1 cellular context compared by ENCODE assay signal in the genomic region with DNA sequence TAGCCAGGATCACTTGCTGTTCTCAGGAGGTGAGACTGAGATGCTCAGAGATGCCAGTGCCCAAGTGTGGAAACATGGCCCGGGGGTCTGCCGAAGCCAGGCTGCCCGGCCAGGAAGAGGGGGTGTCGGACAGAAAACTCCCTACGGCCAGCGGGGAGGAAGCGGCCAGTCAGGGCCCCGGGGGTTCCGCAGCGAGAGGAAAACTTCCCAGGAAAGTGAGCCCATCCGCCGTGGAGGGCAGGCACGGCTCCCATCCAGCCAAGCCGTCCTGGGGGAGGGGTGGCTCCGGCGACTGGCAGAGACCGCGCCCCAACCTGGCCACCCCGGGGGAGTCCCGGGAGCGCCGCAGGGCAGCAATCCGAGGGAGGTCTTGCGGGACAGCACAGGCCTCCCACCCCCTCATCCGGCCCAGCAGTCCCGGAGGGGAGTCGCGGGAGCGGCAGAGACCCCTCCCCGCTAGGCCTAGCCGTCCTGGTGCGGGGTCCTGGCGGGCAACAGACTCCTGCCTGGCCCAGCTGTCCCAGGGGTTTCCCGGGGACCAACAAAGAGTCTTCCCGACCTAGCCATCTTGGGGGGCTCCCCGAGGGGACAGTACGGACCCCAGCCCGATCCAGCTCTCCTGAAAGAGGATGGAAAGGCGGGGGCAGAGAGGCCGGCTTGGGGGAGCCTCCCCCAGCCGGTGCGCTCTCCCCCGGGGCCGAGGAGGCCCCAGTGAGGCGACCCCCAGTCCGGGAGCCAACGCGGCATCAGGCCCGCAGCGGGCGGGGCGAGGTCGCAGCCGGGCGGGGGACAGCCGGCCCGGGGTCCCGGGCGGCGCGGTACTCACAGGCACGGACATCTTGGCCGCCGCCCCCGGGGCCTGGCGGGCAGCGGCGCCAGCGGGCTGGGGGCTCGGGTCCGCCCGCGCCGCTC.
A peak's percentile ranks its signal among the peaks of the same experiment; 100 is the strongest.
TF ChIP-seq lines count a peak whose summit lies in the region.

No MANE protein-coding gene starts in this region.

TF ChIP-seq in HepG2, 621 proteins besides CTCF, POLR2A, EP300 and RAD21 (continued from another document and continues in another):
- TF ChIP-seq, protein P1, sequence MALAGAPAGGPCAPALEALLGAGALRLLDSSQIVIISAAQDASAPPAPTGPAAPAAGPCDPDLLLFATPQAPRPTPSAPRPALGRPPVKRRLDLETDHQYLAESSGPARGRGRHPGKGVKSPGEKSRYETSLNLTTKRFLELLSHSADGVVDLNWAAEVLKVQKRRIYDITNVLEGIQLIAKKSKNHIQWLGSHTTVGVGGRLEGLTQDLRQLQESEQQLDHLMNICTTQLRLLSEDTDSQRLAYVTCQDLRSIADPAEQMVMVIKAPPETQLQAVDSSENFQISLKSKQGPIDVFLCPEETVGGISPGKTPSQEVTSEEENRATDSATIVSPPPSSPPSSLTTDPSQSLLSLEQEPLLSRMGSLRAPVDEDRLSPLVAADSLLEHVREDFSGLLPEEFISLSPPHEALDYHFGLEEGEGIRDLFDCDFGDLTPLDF (CRISPR knock-in tag; IDR thresholded peaks at IDR 0.05) = no peak
- no peak for TF ChIP-seq ZBTB1 (CRISPR knock-in tag; IDR thresholded peaks at IDR 0.05; ENCODE audit: borderline replicate concordance)
- no peak for TF ChIP-seq FOXP1 (IDR thresholded peaks at IDR 0.05)
- no peak for TF ChIP-seq FOXP1 (CRISPR knock-in tag; IDR thresholded peaks at IDR 0.05)
- TF ChIP-seq, protein P2, sequence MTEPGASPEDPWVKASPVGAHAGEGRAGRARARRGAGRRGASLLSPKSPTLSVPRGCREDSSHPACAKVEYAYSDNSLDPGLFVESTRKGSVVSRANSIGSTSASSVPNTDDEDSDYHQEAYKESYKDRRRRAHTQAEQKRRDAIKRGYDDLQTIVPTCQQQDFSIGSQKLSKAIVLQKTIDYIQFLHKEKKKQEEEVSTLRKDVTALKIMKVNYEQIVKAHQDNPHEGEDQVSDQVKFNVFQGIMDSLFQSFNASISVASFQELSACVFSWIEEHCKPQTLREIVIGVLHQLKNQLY (CRISPR knock-in tag; IDR thresholded peaks at IDR 0.05) = no peak
- no peak for TF ChIP-seq POLR2G (IDR thresholded peaks at IDR 0.05; ENCODE audit: low read depth, low read length)
- TF ChIP-seq ELF4 (CRISPR knock-in tag; IDR thresholded peaks at IDR 0.05; ENCODE audit: borderline replicate concordance) = no peak
- TF ChIP-seq ZNF430 (CRISPR knock-in tag; IDR thresholded peaks at IDR 0.05) = no peak
- TF ChIP-seq GTF3A (CRISPR knock-in tag; conservative IDR thresholded peaks at IDR 0.05) = no peak
- peak; percentile 50; the same call in 1 of the 2 replicates for TF ChIP-seq ZBTB7A (CRISPR knock-in tag; IDR thresholded peaks at IDR 0.05)
- TF ChIP-seq, protein P3, sequence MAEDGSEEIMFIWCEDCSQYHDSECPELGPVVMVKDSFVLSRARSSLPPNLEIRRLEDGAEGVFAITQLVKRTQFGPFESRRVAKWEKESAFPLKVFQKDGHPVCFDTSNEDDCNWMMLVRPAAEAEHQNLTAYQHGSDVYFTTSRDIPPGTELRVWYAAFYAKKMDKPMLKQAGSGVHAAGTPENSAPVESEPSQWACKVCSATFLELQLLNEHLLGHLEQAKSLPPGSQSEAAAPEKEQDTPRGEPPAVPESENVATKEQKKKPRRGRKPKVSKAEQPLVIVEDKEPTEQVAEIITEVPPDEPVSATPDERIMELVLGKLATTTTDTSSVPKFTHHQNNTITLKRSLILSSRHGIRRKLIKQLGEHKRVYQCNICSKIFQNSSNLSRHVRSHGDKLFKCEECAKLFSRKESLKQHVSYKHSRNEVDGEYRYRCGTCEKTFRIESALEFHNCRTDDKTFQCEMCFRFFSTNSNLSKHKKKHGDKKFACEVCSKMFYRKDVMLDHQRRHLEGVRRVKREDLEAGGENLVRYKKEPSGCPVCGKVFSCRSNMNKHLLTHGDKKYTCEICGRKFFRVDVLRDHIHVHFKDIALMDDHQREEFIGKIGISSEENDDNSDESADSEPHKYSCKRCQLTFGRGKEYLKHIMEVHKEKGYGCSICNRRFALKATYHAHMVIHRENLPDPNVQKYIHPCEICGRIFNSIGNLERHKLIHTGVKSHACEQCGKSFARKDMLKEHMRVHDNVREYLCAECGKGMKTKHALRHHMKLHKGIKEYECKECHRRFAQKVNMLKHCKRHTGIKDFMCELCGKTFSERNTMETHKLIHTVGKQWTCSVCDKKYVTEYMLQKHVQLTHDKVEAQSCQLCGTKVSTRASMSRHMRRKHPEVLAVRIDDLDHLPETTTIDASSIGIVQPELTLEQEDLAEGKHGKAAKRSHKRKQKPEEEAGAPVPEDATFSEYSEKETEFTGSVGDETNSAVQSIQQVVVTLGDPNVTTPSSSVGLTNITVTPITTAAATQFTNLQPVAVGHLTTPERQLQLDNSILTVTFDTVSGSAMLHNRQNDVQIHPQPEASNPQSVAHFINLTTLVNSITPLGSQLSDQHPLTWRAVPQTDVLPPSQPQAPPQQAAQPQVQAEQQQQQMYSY (CRISPR knock-in tag; IDR thresholded peaks at IDR 0.05) = no peak
- no peak for TF ChIP-seq CHCHD3 (CRISPR knock-in tag; IDR thresholded peaks at IDR 0.05)
- no peak for TF ChIP-seq ARID2 (CRISPR knock-in tag; IDR thresholded peaks at IDR 0.05; ENCODE audit: borderline replicate concordance)
- TF ChIP-seq ZNF101 (CRISPR knock-in tag; IDR thresholded peaks at IDR 0.05; ENCODE audit: borderline replicate concordance, low read depth) = no peak
- TF ChIP-seq EZH2 (conservative IDR thresholded peaks at IDR 0.05; ENCODE audit: low read depth, low read length) = no peak
- TF ChIP-seq, protein P4, sequence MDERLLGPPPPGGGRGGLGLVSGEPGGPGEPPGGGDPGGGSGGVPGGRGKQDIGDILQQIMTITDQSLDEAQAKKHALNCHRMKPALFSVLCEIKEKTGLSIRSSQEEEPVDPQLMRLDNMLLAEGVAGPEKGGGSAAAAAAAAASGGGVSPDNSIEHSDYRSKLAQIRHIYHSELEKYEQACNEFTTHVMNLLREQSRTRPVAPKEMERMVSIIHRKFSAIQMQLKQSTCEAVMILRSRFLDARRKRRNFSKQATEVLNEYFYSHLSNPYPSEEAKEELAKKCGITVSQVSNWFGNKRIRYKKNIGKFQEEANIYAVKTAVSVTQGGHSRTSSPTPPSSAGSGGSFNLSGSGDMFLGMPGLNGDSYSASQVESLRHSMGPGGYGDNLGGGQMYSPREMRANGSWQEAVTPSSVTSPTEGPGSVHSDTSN (CRISPR knock-in tag; IDR thresholded peaks at IDR 0.05) = no peak
- 0 out of 2 replicates have a peak, but pooled peaks have one; percentile 44 for TF ChIP-seq ISL2 (CRISPR knock-in tag; IDR thresholded peaks at IDR 0.05)
- TF ChIP-seq NR2F2 (IDR thresholded peaks at IDR 0.05; ENCODE audit: borderline replicate concordance, low read depth) = 0 out of 2 replicates have a peak, but pooled peaks have one; percentile 16
- no peak for TF ChIP-seq REXO4 (CRISPR knock-in tag; IDR thresholded peaks at IDR 0.05; ENCODE audit: borderline replicate concordance)
- no peak for TF ChIP-seq ZNF557 (CRISPR knock-in tag; IDR thresholded peaks at IDR 0.05)
- TF ChIP-seq, protein P5, sequence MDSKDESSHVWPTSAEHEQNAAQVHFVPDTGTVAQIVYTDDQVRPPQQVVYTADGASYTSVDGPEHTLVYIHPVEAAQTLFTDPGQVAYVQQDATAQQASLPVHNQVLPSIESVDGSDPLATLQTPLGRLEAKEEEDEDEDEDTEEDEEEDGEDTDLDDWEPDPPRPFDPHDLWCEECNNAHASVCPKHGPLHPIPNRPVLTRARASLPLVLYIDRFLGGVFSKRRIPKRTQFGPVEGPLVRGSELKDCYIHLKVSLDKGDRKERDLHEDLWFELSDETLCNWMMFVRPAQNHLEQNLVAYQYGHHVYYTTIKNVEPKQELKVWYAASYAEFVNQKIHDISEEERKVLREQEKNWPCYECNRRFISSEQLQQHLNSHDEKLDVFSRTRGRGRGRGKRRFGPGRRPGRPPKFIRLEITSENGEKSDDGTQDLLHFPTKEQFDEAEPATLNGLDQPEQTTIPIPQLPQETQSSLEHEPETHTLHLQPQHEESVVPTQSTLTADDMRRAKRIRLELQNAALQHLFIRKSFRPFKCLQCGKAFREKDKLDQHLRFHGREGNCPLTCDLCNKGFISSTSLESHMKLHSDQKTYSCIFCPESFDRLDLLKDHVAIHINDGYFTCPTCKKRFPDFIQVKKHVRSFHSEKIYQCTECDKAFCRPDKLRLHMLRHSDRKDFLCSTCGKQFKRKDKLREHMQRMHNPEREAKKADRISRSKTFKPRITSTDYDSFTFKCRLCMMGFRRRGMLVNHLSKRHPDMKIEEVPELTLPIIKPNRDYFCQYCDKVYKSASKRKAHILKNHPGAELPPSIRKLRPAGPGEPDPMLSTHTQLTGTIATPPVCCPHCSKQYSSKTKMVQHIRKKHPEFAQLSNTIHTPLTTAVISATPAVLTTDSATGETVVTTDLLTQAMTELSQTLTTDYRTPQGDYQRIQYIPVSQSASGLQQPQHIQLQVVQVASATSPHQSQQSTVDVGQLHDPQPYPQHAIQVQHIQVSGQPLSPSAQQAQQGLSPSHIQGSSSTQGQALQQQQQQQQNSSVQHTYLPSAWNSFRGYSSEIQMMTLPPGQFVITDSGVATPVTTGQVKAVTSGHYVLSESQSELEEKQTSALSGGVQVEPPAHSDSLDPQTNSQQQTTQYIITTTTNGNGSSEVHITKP (CRISPR knock-in tag; IDR thresholded peaks at IDR 0.05; ENCODE audit: low read depth) = no peak
- no peak for TF ChIP-seq RFX5 (IDR thresholded peaks at IDR 0.05; ENCODE audit: low read depth, low read length)
- no peak; the same call in 1 of the 2 replicates for TF ChIP-seq ZIK1 (CRISPR knock-in tag; IDR thresholded peaks at IDR 0.05; ENCODE audit: borderline replicate concordance, low read depth)
- TF ChIP-seq, protein P6, sequence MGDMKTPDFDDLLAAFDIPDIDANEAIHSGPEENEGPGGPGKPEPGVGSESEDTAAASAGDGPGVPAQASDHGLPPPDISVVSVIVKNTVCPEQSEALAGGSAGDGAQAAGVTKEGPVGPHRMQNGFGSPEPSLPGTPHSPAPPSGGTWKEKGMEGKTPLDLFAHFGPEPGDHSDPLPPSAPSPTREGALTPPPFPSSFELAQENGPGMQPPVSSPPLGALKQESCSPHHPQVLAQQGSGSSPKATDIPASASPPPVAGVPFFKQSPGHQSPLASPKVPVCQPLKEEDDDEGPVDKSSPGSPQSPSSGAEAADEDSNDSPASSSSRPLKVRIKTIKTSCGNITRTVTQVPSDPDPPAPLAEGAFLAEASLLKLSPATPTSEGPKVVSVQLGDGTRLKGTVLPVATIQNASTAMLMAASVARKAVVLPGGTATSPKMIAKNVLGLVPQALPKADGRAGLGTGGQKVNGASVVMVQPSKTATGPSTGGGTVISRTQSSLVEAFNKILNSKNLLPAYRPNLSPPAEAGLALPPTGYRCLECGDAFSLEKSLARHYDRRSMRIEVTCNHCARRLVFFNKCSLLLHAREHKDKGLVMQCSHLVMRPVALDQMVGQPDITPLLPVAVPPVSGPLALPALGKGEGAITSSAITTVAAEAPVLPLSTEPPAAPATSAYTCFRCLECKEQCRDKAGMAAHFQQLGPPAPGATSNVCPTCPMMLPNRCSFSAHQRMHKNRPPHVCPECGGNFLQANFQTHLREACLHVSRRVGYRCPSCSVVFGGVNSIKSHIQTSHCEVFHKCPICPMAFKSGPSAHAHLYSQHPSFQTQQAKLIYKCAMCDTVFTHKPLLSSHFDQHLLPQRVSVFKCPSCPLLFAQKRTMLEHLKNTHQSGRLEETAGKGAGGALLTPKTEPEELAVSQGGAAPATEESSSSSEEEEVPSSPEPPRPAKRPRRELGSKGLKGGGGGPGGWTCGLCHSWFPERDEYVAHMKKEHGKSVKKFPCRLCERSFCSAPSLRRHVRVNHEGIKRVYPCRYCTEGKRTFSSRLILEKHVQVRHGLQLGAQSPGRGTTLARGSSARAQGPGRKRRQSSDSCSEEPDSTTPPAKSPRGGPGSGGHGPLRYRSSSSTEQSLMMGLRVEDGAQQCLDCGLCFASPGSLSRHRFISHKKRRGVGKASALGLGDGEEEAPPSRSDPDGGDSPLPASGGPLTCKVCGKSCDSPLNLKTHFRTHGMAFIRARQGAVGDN (CRISPR knock-in tag; IDR thresholded peaks at IDR 0.05) = peak; percentile 73
- no peak for TF ChIP-seq ZNF451 (CRISPR knock-in tag; IDR thresholded peaks at IDR 0.05)
- no peak for TF ChIP-seq MAF1 (CRISPR knock-in tag; IDR thresholded peaks at IDR 0.05; ENCODE audit: borderline replicate concordance)
- no peak for TF ChIP-seq YEATS4 (CRISPR knock-in tag; IDR thresholded peaks at IDR 0.05; ENCODE audit: borderline replicate concordance)
- TF ChIP-seq ZNF605 (CRISPR knock-in tag; IDR thresholded peaks at IDR 0.05) = no peak; the same call in 1 of the 2 replicates
- peak; percentile 29; the same call in 1 of the 2 replicates for TF ChIP-seq ZNF614 (CRISPR knock-in tag; IDR thresholded peaks at IDR 0.05; ENCODE audit: borderline replicate concordance)
- TF ChIP-seq, protein P7, sequence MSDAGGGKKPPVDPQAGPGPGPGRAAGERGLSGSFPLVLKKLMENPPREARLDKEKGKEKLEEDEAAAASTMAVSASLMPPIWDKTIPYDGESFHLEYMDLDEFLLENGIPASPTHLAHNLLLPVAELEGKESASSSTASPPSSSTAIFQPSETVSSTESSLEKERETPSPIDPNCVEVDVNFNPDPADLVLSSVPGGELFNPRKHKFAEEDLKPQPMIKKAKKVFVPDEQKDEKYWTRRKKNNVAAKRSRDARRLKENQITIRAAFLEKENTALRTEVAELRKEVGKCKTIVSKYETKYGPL (CRISPR knock-in tag; IDR thresholded peaks at IDR 0.05) = no peak
- no peak for TF ChIP-seq ESRRA (CRISPR knock-in tag; IDR thresholded peaks at IDR 0.05; ENCODE audit: low read depth)
- no peak for TF ChIP-seq PHF21A (CRISPR knock-in tag; IDR thresholded peaks at IDR 0.05)
- TF ChIP-seq HNRNPLL (IDR thresholded peaks at IDR 0.05; ENCODE audit: low read depth, low read length, poor library complexity, severe bottlenecking) = peak; percentile 37
- no peak for TF ChIP-seq RCOR2 (CRISPR knock-in tag; IDR thresholded peaks at IDR 0.05)
- no peak for TF ChIP-seq MAFK (conservative IDR thresholded peaks at IDR 0.05 in 1 of 2, IDR thresholded peaks at IDR 0.05 in 1 of 2; ENCODE audit: low read length in 2 of 2)
- TF ChIP-seq KMT2A (CRISPR knock-in tag; IDR thresholded peaks at IDR 0.05) = no peak; the same call in 1 of the 2 replicates
- TF ChIP-seq, protein P8, sequence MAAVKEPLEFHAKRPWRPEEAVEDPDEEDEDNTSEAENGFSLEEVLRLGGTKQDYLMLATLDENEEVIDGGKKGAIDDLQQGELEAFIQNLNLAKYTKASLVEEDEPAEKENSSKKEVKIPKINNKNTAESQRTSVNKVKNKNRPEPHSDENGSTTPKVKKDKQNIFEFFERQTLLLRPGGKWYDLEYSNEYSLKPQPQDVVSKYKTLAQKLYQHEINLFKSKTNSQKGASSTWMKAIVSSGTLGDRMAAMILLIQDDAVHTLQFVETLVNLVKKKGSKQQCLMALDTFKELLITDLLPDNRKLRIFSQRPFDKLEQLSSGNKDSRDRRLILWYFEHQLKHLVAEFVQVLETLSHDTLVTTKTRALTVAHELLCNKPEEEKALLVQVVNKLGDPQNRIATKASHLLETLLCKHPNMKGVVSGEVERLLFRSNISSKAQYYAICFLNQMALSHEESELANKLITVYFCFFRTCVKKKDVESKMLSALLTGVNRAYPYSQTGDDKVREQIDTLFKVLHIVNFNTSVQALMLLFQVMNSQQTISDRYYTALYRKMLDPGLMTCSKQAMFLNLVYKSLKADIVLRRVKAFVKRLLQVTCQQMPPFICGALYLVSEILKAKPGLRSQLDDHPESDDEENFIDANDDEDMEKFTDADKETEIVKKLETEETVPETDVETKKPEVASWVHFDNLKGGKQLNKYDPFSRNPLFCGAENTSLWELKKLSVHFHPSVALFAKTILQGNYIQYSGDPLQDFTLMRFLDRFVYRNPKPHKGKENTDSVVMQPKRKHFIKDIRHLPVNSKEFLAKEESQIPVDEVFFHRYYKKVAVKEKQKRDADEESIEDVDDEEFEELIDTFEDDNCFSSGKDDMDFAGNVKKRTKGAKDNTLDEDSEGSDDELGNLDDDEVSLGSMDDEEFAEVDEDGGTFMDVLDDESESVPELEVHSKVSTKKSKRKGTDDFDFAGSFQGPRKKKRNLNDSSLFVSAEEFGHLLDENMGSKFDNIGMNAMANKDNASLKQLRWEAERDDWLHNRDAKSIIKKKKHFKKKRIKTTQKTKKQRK (IDR thresholded peaks at IDR 0.05; ENCODE audit: low read length) = no peak
- no peak for TF ChIP-seq ATAD3A (CRISPR knock-in tag; IDR thresholded peaks at IDR 0.05)
- no peak for TF ChIP-seq ISX (CRISPR knock-in tag; conservative IDR thresholded peaks at IDR 0.05)
